9 cellular contexts compared by ENCODE assay signal in the genomic region with DNA sequence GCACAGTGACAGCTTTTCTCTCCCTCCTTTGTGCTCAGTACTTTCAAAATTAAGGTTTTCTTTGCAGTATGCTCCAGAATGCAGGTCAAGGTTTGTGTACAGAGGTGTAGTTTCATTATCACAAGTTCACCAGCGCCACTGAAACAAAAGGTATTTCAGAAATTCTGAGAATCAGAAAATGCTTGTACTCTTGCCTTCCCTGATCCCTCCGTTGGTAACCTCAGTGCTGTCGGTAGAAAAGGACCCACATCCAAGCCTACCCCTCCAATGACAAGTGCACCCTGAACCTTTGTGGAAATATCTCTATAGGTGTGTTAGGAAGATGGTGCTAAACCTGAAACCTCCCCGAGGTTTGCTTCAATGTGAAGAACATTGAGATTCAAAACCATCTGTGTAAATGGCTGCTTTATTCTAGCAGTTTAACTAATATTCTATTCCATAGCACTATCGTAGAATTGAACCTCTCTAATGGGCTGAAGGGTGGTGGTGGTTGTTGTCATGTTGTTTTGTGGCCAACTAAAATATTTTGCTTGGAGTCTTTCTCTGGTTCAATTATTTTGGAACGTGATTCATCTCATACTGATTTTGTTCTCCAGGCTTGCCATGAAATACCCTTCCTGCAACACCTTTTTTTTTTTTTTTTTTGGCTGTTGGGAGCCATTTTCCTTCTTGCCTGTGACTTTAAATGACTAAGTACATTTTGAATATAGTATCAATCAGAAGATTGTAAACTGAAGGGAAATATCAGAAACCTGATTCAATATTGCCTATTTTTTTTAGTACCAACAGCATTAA. TPM values are rescaled to one million over a fixed set of nuclear protein-coding genes. Genes with fewer than 3 reads are reported as not detected.
DNase-seq lines count a peak whose midpoint lies in the region; ATAC-seq and TF ChIP-seq lines count a peak whose summit lies in the region.
"Had no signal": no experiment of that assay in that cellular context is flagged by ENCODE, and none has a peak within 500 bp of the region (broad histone marks: within the 10 kb centered on the region; RNA-seq: fewer than 3 reads in every experiment).

No MANE protein-coding gene starts in this region.

- H3K27ac Mint-ChIP-seq in activated naive CD4-positive, alpha-beta T cell treated with anti-CD3 and anti-CD28 coated beads for 36 hours: no peak overlapping the region

- peak overlapping the region; percentile 11 for H3K4me3 Mint-ChIP-seq in activated naive CD4-positive, alpha-beta T cell treated with anti-CD3 and anti-CD28 coated beads for 36 hours

- peak overlapping the region; percentile 85 for H3K4me3 ChIP-seq in SK-N-MC
- no peak overlapping the region for H3K4me3 ChIP-seq in fibroblast of mammary gland (ENCODE audit: control insufficient read depth, low read depth, low read length)
- peak overlapping the region; percentile 39 for H3K4me3 ChIP-seq in upper lobe of right lung

- TF ChIP-seq CTCF in fibroblast of mammary gland (conservative IDR thresholded peaks at IDR 0.05; ENCODE audit: control insufficient read depth, insufficient read depth, low read depth, low read length): no peak
- no peak for TF ChIP-seq CTCF in upper lobe of right lung (IDR thresholded peaks at IDR 0.05)

- H3K9me3 ChIP-seq in SK-N-MC (ENCODE audit: low read depth, low read length): no peaks in the 10 kb centered on the region
- no peaks in the 10 kb centered on the region for H3K9me3 ChIP-seq in upper lobe of right lung

- H3K27me3 ChIP-seq in upper lobe of right lung: no peaks in the 10 kb centered on the region

- no peaks in the 10 kb centered on the region for H3K9me3 Mint-ChIP-seq in activated naive CD4-positive, alpha-beta T cell treated with anti-CD3 and anti-CD28 coated beads for 36 hours

- CTCF ChIA-PET in activated naive CD4-positive, alpha-beta T cell treated with anti-CD3 and anti-CD28 coated beads for 36 hours (lab: Charles Lee): interaction anchor here (0.9 to 1.6 kb wide), 2 partner anchors 16 to 28 kb away, joined by 4 read pairs; no protein-coding TSS in a partner anchor

- peak overlapping the region; percentile 97 for H3K27ac ChIP-seq in SK-N-MC
- peak overlapping the region; percentile 63 for H3K27ac ChIP-seq in upper lobe of right lung

- DNase-seq in activated naive CD4-positive, alpha-beta T cell treated with anti-CD3 and anti-CD28 coated beads for 36 hours: no peak
- DNase-seq in activated naive CD4-positive, alpha-beta T cell treated with Interleukin-2 at 50 U/mL for 16 hours: no peak
- DNase-seq in SK-N-MC (ENCODE audit: low read depth, low spot score): no peak
- peak; percentile 86 for DNase-seq in fibroblast of mammary gland (ENCODE audit: low read depth)
- DNase-seq in upper lobe of right lung: no peak
- DNase-seq in GF-D8 (lab: John Stamatoyannopoulos, UW): no peak
- no peak for DNase-seq in putamen (ENCODE audit: low spot score)
- DNase-seq: small intestine had no signal

- no peaks in the 10 kb centered on the region; the same call in 1 of the 2 replicates for H3K36me3 ChIP-seq in SK-N-MC (ENCODE audit: insufficient read depth, low read length)
- H3K36me3 ChIP-seq in upper lobe of right lung: no peaks in the 10 kb centered on the region

- H3K4me1 Mint-ChIP-seq in activated naive CD4-positive, alpha-beta T cell treated with anti-CD3 and anti-CD28 coated beads for 36 hours (ENCODE audit: low read depth): peaks cover 4% of the 10 kb centered on the region

- H3K9ac ChIP-seq in SK-N-MC (ENCODE audit: insufficient read length): peak overlapping the region; percentile 93

- intact Hi-C loops in activated naive CD4-positive, alpha-beta T cell treated with anti-CD3 and anti-CD28 coated beads for 36 hours (cut with micrococcal nuclease): no loop called here
- intact Hi-C loops in upper lobe of right lung (cut with DNase I): no loop called here

- H3K36me3 Mint-ChIP-seq in activated naive CD4-positive, alpha-beta T cell treated with anti-CD3 and anti-CD28 coated beads for 36 hours (ENCODE audit: low read depth): no peaks in the 10 kb centered on the region

- H3K4me1 ChIP-seq in upper lobe of right lung: peaks cover 5% of the 10 kb centered on the region

- ATAC-seq in upper lobe of right lung (no peak), GM21723 (IDR thresholded peaks at IDR 0.05; ENCODE audit: unreplicated experiment) (no peak)

- no peaks in the 10 kb centered on the region for H3K27me3 Mint-ChIP-seq in activated naive CD4-positive, alpha-beta T cell treated with anti-CD3 and anti-CD28 coated beads for 36 hours (ENCODE audit: low read depth)

RNA-seq across cellular contexts. Expression of gene ZBTB38, which starts 20.7 kb away (rescaled TPM):
- 10 to 100 TPM; 16.3 to 18.6 TPM for total RNA-seq in activated naive CD4-positive, alpha-beta T cell treated with anti-CD3 and anti-CD28 coated beads for 36 hours
- total RNA-seq in upper lobe of right lung: 118 TPM
